In the genomic region with DNA sequence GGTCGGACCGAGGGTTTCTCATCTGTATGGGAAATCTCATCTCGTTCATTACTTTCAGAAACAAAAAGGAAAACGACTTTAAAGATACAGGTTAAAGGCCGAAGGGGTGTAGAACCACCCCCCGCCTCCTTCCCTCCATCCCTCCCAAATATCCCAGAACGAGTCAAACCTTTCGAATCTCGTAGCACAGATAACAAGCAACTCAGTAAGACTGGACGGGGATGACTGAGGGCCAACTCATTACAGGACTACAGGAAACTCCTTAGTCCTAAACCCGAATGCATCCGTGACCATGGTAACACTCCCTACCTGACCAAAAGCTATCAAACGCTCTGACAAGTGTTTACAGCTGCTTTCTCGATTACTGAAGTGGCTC, we compare ENCODE assay signal across 1 cellular context.
TF ChIP-seq lines count a peak whose summit lies in the region.

No MANE protein-coding gene starts in this region.

TF ChIP-seq in HepG2, 621 proteins besides CTCF, POLR2A, EP300 and RAD21:
- TF ChIP-seq POLR2AphosphoS5 (IDR thresholded peaks at IDR 0.05; ENCODE audit: low read depth, low read length), result peak; percentile 33; the same call in 1 of the 2 replicates
